In the genomic region with DNA sequence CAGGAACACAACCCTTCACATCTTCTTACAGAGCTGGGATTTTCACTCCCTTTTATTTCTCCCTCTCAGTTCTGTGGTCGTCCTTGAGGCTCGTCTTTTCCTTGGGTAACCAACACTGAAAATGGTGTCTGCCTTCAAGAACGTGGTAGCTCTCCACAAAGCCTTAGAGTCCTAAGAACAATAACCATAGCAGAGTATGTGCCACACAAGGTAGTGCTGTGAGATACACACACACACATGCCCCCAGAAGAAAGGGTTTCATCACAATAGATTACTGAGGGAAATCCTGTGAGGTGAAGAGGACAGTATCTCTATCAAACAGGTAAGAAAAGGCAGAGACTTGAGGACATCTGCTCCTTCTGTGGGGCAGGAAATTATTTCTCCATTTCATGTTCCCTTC, we compare ENCODE assay signal across 19 cellular contexts.
DNase-seq lines count a peak whose midpoint lies in the region; ATAC-seq and TF ChIP-seq lines count a peak whose summit lies in the region.
"Had no signal": no experiment of that assay in that cellular context is flagged by ENCODE, and none has a peak within 500 bp of the region (broad histone marks: within the 10 kb centered on the region; RNA-seq: fewer than 3 reads in every experiment).

No MANE protein-coding gene starts in this region.

- H3K4me2 ChIP-seq in BLaER1 treated with 17β-estradiol and CSF1 and Interleukin-3, amounts not matched to agents 10 nM and 100 nM: peak overlapping the region in 6 of 11 experiments; percentile 1 to 45 (median 10); a peak in 5 of 22 replicates
- H3K4me2 ChIP-seq in Karpas-422 (ENCODE audit: low read depth, low read length, poor library complexity, severe bottlenecking) (no peak overlapping the region), osteoblast (ENCODE audit: insufficient read depth, low read length) (no peak overlapping the region)
- H3K4me2 ChIP-seq: BLaER1 had no signal

- H3K9me2 ChIP-seq in Karpas-422 (replicated peaks; ENCODE audit: insufficient read depth, low read length): no peaks in the 10 kb centered on the region

- H3K4me1 ChIP-seq in BLaER1 treated with 17β-estradiol and CSF1 and Interleukin-3, amounts not matched to agents 10 nM and 100 nM: peaks cover 0 to 10% (median 6%) of the 10 kb centered on the region in 10 experiments; a peak in 8 of 20 replicates
- no peaks in the 10 kb centered on the region for H3K4me1 ChIP-seq in Karpas-422 (ENCODE audit: low read length)
- peaks cover 6% of the 10 kb centered on the region for H3K4me1 ChIP-seq in iPS-18a (ENCODE audit: control insufficient read depth, low read depth, low read length)
- H3K4me1 ChIP-seq in osteoblast (ENCODE audit: insufficient read depth, low read length): no peaks in the 10 kb centered on the region

- H3K27ac Mint-ChIP-seq in T-helper 17 cell: peak overlapping the region; percentile 79
- H3K27ac Mint-ChIP-seq: B cell, HFFc6 had no signal

- H3K27me3 Mint-ChIP-seq in T-helper 17 cell: no peaks in the 10 kb centered on the region

- H3K4me1 Mint-ChIP-seq in T-helper 17 cell: peaks cover 17% of the 10 kb centered on the region
- H3K4me1 Mint-ChIP-seq: B cell had no signal

- no peak for ATAC-seq in T-helper 17 cell
- ATAC-seq in GM18502 (IDR thresholded peaks at IDR 0.05; ENCODE audit: poor library complexity, unreplicated experiment): no peak
- ATAC-seq in GM19467 (IDR thresholded peaks at IDR 0.05; ENCODE audit: unreplicated experiment): no peak
- ATAC-seq: GM12878 had no signal

- DNase-seq in Karpas-422 (no peak), T-helper 17 cell (no peak), osteoblast (ENCODE audit: insufficient read length, low spot score, missing footprints) (no peak), GM03348 (ENCODE audit: low spot score) (no peak)
- DNase-seq: Calu3; CD4-positive, alpha-beta memory T cell; COR-L47; DMS53; DMS79 treated with DMSO at 0.1 percent for 48 hours; HFFc6 had no signal

- no peaks in the 10 kb centered on the region for H3K27me3 ChIP-seq in BLaER1 treated with 17β-estradiol and CSF1 and Interleukin-3, amounts not matched to agents 10 nM and 100 nM
- no peaks in the 10 kb centered on the region for H3K27me3 ChIP-seq in Karpas-422 (ENCODE audit: low read length)
- H3K27me3 ChIP-seq in iPS-18a (ENCODE audit: control insufficient read depth, insufficient read depth, low read length): no peaks in the 10 kb centered on the region
- no peaks in the 10 kb centered on the region for H3K27me3 ChIP-seq in osteoblast (ENCODE audit: insufficient read depth, low read length)
- H3K27me3 ChIP-seq: BLaER1 had no signal

- no peaks in the 10 kb centered on the region for H3K36me3 ChIP-seq in BLaER1 treated with 17β-estradiol and CSF1 and Interleukin-3, amounts not matched to agents 10 nM and 100 nM
- H3K36me3 ChIP-seq in Karpas-422 (ENCODE audit: insufficient read depth, low read length) (no peaks in the 10 kb centered on the region), iPS-18a (ENCODE audit: control insufficient read depth, low read depth, low read length) (no peaks in the 10 kb centered on the region), osteoblast (ENCODE audit: insufficient read depth, low read length) (no peaks in the 10 kb centered on the region)
- H3K36me3 ChIP-seq: BLaER1, HAP-1 had no signal

- no peaks in the 10 kb centered on the region for H3K36me3 Mint-ChIP-seq in T-helper 17 cell (ENCODE audit: low read depth)
- H3K36me3 Mint-ChIP-seq: CD4-positive, alpha-beta memory T cell had no signal

- no peak overlapping the region for H3K9ac ChIP-seq in BLaER1 treated with 17β-estradiol and CSF1 and Interleukin-3, amounts not matched to agents 10 nM and 100 nM
- no peak overlapping the region for H3K9ac ChIP-seq in Karpas-422 (ENCODE audit: low read length)
- H3K9ac ChIP-seq in iPS-18a (ENCODE audit: low read length): no peak overlapping the region
- H3K9ac ChIP-seq: BLaER1 had no signal

- H3K79me2 ChIP-seq in Karpas-422 (ENCODE audit: low read length) (no peaks in the 10 kb centered on the region), osteoblast (ENCODE audit: insufficient read depth, low read length) (no peaks in the 10 kb centered on the region)

- 0 out of 22 replicates have a peak overlapping the region, but pooled peaks of 1 of the 11 experiments have one; percentile 2 for H3K27ac ChIP-seq in BLaER1 treated with 17β-estradiol and CSF1 and Interleukin-3, amounts not matched to agents 10 nM and 100 nM
- H3K27ac ChIP-seq in Karpas-422 (ENCODE audit: low read length) (no peak overlapping the region), iPS-18a (ENCODE audit: low read length) (peak overlapping the region; percentile 35), osteoblast (ENCODE audit: low read depth, low read length) (no peak overlapping the region)
- H3K27ac ChIP-seq: 22Rv1, BLaER1 had no signal

- peaks cover 0 to 5% (median 0%) of the 10 kb centered on the region in 11 experiments; a peak in 3 of 22 replicates for H3K9me3 ChIP-seq in BLaER1 treated with 17β-estradiol and CSF1 and Interleukin-3, amounts not matched to agents 10 nM and 100 nM (replicated peaks in 1 of 11)
- H3K9me3 ChIP-seq in Karpas-422 (ENCODE audit: low read length): no peaks in the 10 kb centered on the region
- no peaks in the 10 kb centered on the region for H3K9me3 ChIP-seq in T-helper 17 cell (ENCODE audit: control insufficient read depth, low read length, poor library complexity, severe bottlenecking)
- H3K9me3 ChIP-seq in iPS-18a (ENCODE audit: control insufficient read depth, low read depth, low read length): no peaks in the 10 kb centered on the region
- H3K9me3 ChIP-seq in osteoblast (ENCODE audit: low read depth, low read length): no peaks in the 10 kb centered on the region
- H3K9me3 ChIP-seq: HAP-1 had no signal

- no peak overlapping the region for H3K4me3 Mint-ChIP-seq in T-helper 17 cell
- H3K4me3 Mint-ChIP-seq: B cell; CD4-positive, alpha-beta memory T cell; HFFc6 had no signal

- TF ChIP-seq CTCF in osteoblast (IDR thresholded peaks at IDR 0.05; ENCODE audit: extremely low read depth, low read depth, low read length): no peak

- H2AFZ ChIP-seq in Karpas-422 (ENCODE audit: low read length) (peak overlapping the region; percentile 8; the same call in 1 of the 2 replicates), osteoblast (ENCODE audit: low read length) (no peak overlapping the region)

- H3K4me3 ChIP-seq in BLaER1 treated with 17β-estradiol and CSF1 and Interleukin-3, amounts not matched to agents 10 nM and 100 nM: no peak overlapping the region
- H3K4me3 ChIP-seq in Karpas-422 (ENCODE audit: low read length): no peak overlapping the region
- H3K4me3 ChIP-seq in iPS-18a (ENCODE audit: low read length): no peak overlapping the region
- H3K4me3 ChIP-seq in osteoblast (ENCODE audit: insufficient read depth, low read length): no peak overlapping the region
- H3K4me3 ChIP-seq: BLaER1, GM12878, HAP-1 had no signal

- no peaks in the 10 kb centered on the region for H4K20me1 ChIP-seq in BLaER1 treated with 17β-estradiol and CSF1 and Interleukin-3, amounts not matched to agents 10 nM and 100 nM
- no peaks in the 10 kb centered on the region for H4K20me1 ChIP-seq in Karpas-422 (ENCODE audit: insufficient read depth, low read depth, low read length)
- no peaks in the 10 kb centered on the region for H4K20me1 ChIP-seq in osteoblast (ENCODE audit: insufficient read depth, low read length)
- H4K20me1 ChIP-seq: BLaER1 had no signal

Comparison
In these comparisons a context has a peak if more than half of its experiments do, and no peak if none do; other contexts are left out.
1. H3K4me2 ChIP-seq: peak in BLaER1 treated with 17β-estradiol and CSF1 and Interleukin-3, amounts not matched to agents 10 nM and 100 nM (6 of 11); none in Karpas-422 (single experiment) and osteoblast (single experiment).